Comparison of ENCODE assay signal across 1 cellular context in genomic region chr20:53609501-53610445, GRCh38.
TF ChIP-seq lines count a peak whose summit lies in the region.

No MANE protein-coding gene starts in this region.

TF ChIP-seq in A549, 52 proteins besides CTCF, POLR2A, EP300 and RAD21 (continued from another document):
- TF ChIP-seq HOXB5 (CRISPR knock-in tag; IDR thresholded peaks at IDR 0.05): peak; percentile 66; the same call in 1 of the 2 replicates
